ENCODE assay signal across 14 cellular contexts in genomic region chr1:180365039-180365438, GRCh38.
A peak's percentile ranks its signal among the peaks of the same experiment; 100 is the strongest.
DNase-seq lines count a peak whose midpoint lies in the region; ATAC-seq and TF ChIP-seq lines count a peak whose summit lies in the region.
"Had no signal": no experiment of that assay in that cellular context is flagged by ENCODE, and none has a peak within 500 bp of the region (broad histone marks: within the 10 kb centered on the region; RNA-seq: fewer than 3 reads in every experiment).

No MANE protein-coding gene starts in this region.

- H3K4me1 ChIP-seq in PC-3 (ENCODE audit: insufficient read depth, low read length) (peaks cover 18% of the 10 kb centered on the region), left ventricle myocardium inferior (no peaks in the 10 kb centered on the region)

- no peaks in the 10 kb centered on the region for H3K9me2 ChIP-seq in PC-3 (replicated peaks; ENCODE audit: low read length)

- H3K4me2 ChIP-seq in PC-3 (ENCODE audit: low read length), result no peak overlapping the region

- TF ChIP-seq CTCF in HL-60 (IDR thresholded peaks at IDR 0.05; ENCODE audit: insufficient read depth, low read length), result peak; percentile 28
- TF ChIP-seq CTCF in PC-3 (conservative IDR thresholded peaks at IDR 0.05; ENCODE audit: low read depth, low read length), result peak; percentile 54
- no peak for TF ChIP-seq CTCF in left ventricle myocardium inferior (IDR thresholded peaks at IDR 0.05; ENCODE audit: borderline replicate concordance)

- no peak for ATAC-seq in PC-3
- ATAC-seq in GM21529 (IDR thresholded peaks at IDR 0.05; ENCODE audit: unreplicated experiment), result no peak
- no peak for ATAC-seq in HG03521 (IDR thresholded peaks at IDR 0.05; ENCODE audit: unreplicated experiment)
- ATAC-seq: natural killer cell treated with Interleukin-12 subunit alpha and Interleukin-12 subunit beta and Interleukin-15 and Interleukin-18, amount 100 ng/mL, for 72 hours had no signal

- CTCF ChIA-PET in PC-3 (lab: Charles Lee), result no interaction called here

- H3K27me3 ChIP-seq in HL-60 (ENCODE audit: insufficient read depth, poor library complexity, severe bottlenecking), result no peaks in the 10 kb centered on the region
- no peaks in the 10 kb centered on the region for H3K27me3 ChIP-seq in PC-3 (ENCODE audit: low read length)
- no peaks in the 10 kb centered on the region for H3K27me3 ChIP-seq in left ventricle myocardium inferior (ENCODE audit: low read depth)

- H3K4me3 ChIP-seq in HL-60 (replicated peaks; ENCODE audit: insufficient read depth, low read length) (no peak overlapping the region), PC-3 (ENCODE audit: low read length) (no peak overlapping the region), left ventricle myocardium inferior (no peak overlapping the region)
- H3K4me3 ChIP-seq: thoracic aorta had no signal

- no peaks in the 10 kb centered on the region for H3K36me3 ChIP-seq in PC-3 (ENCODE audit: low read depth, low read length)
- no peaks in the 10 kb centered on the region for H3K36me3 ChIP-seq in left ventricle myocardium inferior
- H3K36me3 ChIP-seq: thoracic aorta had no signal

- H3F3A ChIP-seq in PC-3 (ENCODE audit: low read length, unreplicated experiment), result no peaks in the 10 kb centered on the region

- POLR2A ChIA-PET in PC-3 (lab: Charles Lee; ENCODE audit: unreplicated experiment), result no interaction called here

- H3K27ac ChIP-seq in HL-60 (replicated peaks) (no peak overlapping the region), PC-3 (ENCODE audit: low read length) (no peak overlapping the region), left ventricle myocardium inferior (replicated peaks) (no peak overlapping the region)
- H3K27ac ChIP-seq: thoracic aorta had no signal

- H3K9me3 ChIP-seq in PC-3 (ENCODE audit: low read length), result no peaks in the 10 kb centered on the region
- peaks cover 4% of the 10 kb centered on the region for H3K9me3 ChIP-seq in left ventricle myocardium inferior (replicated peaks)
- H3K9me3 ChIP-seq: thoracic aorta had no signal

- intact Hi-C loops in PC-3 (cut with micrococcal nuclease), result loop anchor here (5.0 kb wide), 1 partner anchor 88 kb away; no protein-coding TSS in a partner anchor
- intact Hi-C loops in left ventricle myocardium inferior (cut with micrococcal nuclease), result no loop called here

- BruUV-seq in PC-3 (replicated peaks; lab: Mats Ljungman, UMichigan), result no TSS peak

- no peaks in the 10 kb centered on the region for H3K79me2 ChIP-seq in PC-3 (ENCODE audit: low read length)

- DNase-seq in CD1c-positive myeloid dendritic cell (ENCODE audit: extremely low spot score) (peak; percentile 15), HL-60 (ENCODE audit: low read depth in 1 of 2, low spot score in 1 of 2) (peak in 1 of 2 experiments; percentile 33), PC-3 (peak; percentile 21), iPS-NIHi7 (ENCODE audit: extremely low spot score) (peak; percentile 50), left ventricle myocardium inferior (no peak)
- DNase-seq in activated effector memory CD4-positive, alpha-beta T cell treated with Interleukin-2 at 50 U/mL for 16 hours, result no peak
- DNase-seq: activated naive CD4-positive, alpha-beta T cell treated with anti-CD3 and anti-CD28 coated beads, Interleukin-2, amount 50 U/mL, for 16 hours; CD4-positive, alpha-beta memory T cell; NCI-H748 treated with DMSO at 0.1 percent for 48 hours; stimulated activated CD4-positive, alpha-beta T cell treated with anti-CD3 and anti-CD28 coated beads, Interleukin-4, amount 100 ng/mL, for 1 hour had no signal

- H4K20me1 ChIP-seq in PC-3 (ENCODE audit: low read length), result no peaks in the 10 kb centered on the region

- no peak overlapping the region for H3K9ac ChIP-seq in PC-3 (ENCODE audit: low read length)

- no peak overlapping the region for H2AFZ ChIP-seq in PC-3 (ENCODE audit: low read length)

Comparison
In these comparisons a context has a peak if more than half of its experiments do, and no peak if none do; other contexts are left out.
1. DNase-seq: peak in CD1c-positive myeloid dendritic cell (single experiment), PC-3 (single experiment) and iPS-NIHi7 (single experiment); none in left ventricle myocardium inferior (single experiment) and activated effector memory CD4-positive, alpha-beta T cell treated with Interleukin-2 at 50 U/mL for 16 hours (single experiment).